1 cellular context compared by ENCODE assay signal in genomic region chr3:51669241-51670052, GRCh38.
A peak's percentile ranks its signal among the peaks of the same experiment; 100 is the strongest.
TF ChIP-seq lines count a peak whose summit lies in the region.

No MANE protein-coding gene starts in this region.

TF ChIP-seq in HepG2, 621 proteins besides CTCF, POLR2A, EP300 and RAD21 (continued from another document and continues in another):
- TF ChIP-seq IKZF5 (CRISPR knock-in tag; IDR thresholded peaks at IDR 0.05) (0 out of 2 replicates have a peak, but pooled peaks have one; percentile 37), USF2 (IDR thresholded peaks at IDR 0.05; ENCODE audit: low read depth, low read length) (no peak), USF2 (CRISPR knock-in tag; IDR thresholded peaks at IDR 0.05; ENCODE audit: borderline replicate concordance) (no peak), ZNF781 (CRISPR knock-in tag; IDR thresholded peaks at IDR 0.05; ENCODE audit: borderline replicate concordance, not compliant biosample characterization) (no peak), CHCHD3 (CRISPR knock-in tag; IDR thresholded peaks at IDR 0.05) (no peak), ZNF558 (CRISPR knock-in tag; IDR thresholded peaks at IDR 0.05; ENCODE audit: borderline replicate concordance) (no peak), MED13 (CRISPR knock-in tag; IDR thresholded peaks at IDR 0.05) (no peak), ZNF572 (CRISPR knock-in tag; IDR thresholded peaks at IDR 0.05) (no peak), AGO1 (IDR thresholded peaks at IDR 0.05; ENCODE audit: low read depth, low read length, poor library complexity, severe bottlenecking) (no peak), ZBTB39 (CRISPR knock-in tag; IDR thresholded peaks at IDR 0.05) (no peak), FOSL2 (CRISPR knock-in tag; IDR thresholded peaks at IDR 0.05) (no peak), HOXA5 (CRISPR knock-in tag; IDR thresholded peaks at IDR 0.05) (0 out of 2 replicates have a peak, but pooled peaks have one; percentile 44), ZFP91 (CRISPR knock-in tag; IDR thresholded peaks at IDR 0.05; ENCODE audit: borderline replicate concordance) (no peak), KLF13 (CRISPR knock-in tag; IDR thresholded peaks at IDR 0.05) (no peak), IRF9 (CRISPR knock-in tag; IDR thresholded peaks at IDR 0.05; ENCODE audit: borderline replicate concordance) (0 out of 2 replicates have a peak, but pooled peaks have one; percentile 56), MTERF4 (CRISPR knock-in tag; IDR thresholded peaks at IDR 0.05) (no peak), RBM39 (IDR thresholded peaks at IDR 0.05; ENCODE audit: low read depth, low read length, poor library complexity, severe bottlenecking) (peak; percentile 47), ZNF687 (CRISPR knock-in tag; IDR thresholded peaks at IDR 0.05) (peak; percentile 43), HMGXB4 (CRISPR knock-in tag; IDR thresholded peaks at IDR 0.05; ENCODE audit: borderline replicate concordance in 1 of 2, low read depth in 1 of 2) (peak; percentile 49 to 55; a peak in 1 of 4 replicates), ZBTB42 (CRISPR knock-in tag; IDR thresholded peaks at IDR 0.05) (no peak), ZNF577 (CRISPR knock-in tag; IDR thresholded peaks at IDR 0.05; ENCODE audit: borderline replicate concordance, low read depth) (no peak), RBM22 (optimal IDR thresholded peaks at IDR 0.05; ENCODE audit: low read length) (no peak), TSC22D2 (CRISPR knock-in tag; IDR thresholded peaks at IDR 0.05; ENCODE audit: borderline replicate concordance) (no peak), IRF2 (CRISPR knock-in tag; IDR thresholded peaks at IDR 0.05) (peak; percentile 33; the same call in 1 of the 2 replicates), ZNF782 (CRISPR knock-in tag; IDR thresholded peaks at IDR 0.05; ENCODE audit: borderline replicate concordance) (no peak), HNRNPLL (IDR thresholded peaks at IDR 0.05; ENCODE audit: low read depth, low read length, poor library complexity, severe bottlenecking) (no peak), SP140L (CRISPR knock-in tag; IDR thresholded peaks at IDR 0.05; ENCODE audit: borderline replicate concordance) (no peak), ZBTB7B (CRISPR knock-in tag; IDR thresholded peaks at IDR 0.05) (no peak), ZSCAN21 (CRISPR knock-in tag; IDR thresholded peaks at IDR 0.05; ENCODE audit: borderline replicate concordance) (no peak), ZNF512 (CRISPR knock-in tag; IDR thresholded peaks at IDR 0.05) (no peak), ARID5B (CRISPR knock-in tag; IDR thresholded peaks at IDR 0.05) (no peak), ZBTB25 (CRISPR knock-in tag; IDR thresholded peaks at IDR 0.05) (peak; percentile 73; the same call in 1 of the 2 replicates), ZKSCAN8 (CRISPR knock-in tag; IDR thresholded peaks at IDR 0.05; ENCODE audit: borderline replicate concordance) (no peak), ZNF207 (IDR thresholded peaks at IDR 0.05; ENCODE audit: borderline replicate concordance) (no peak)
